Comparison of ENCODE assay signal across 9 cellular contexts in the genomic region with DNA sequence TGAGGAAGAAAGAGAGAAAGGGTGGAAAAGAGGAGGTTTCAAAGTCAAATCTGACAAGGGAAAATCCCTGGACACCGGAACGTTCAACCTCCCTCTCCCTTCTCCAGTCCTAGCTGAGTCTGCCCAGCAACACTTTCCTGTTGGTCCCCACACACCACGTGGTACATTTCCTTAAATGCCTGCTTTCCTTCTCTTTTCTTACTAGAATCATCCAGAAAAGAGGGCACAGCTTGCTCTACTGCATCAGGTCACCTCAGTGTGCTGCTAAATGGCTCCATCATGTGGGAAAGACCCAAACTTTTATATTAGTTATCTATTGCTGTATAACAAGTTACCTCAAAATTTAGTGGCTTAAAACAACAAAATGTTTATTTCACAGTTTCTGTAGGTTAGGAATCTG.
DNase-seq lines count a peak whose midpoint lies in the region; ATAC-seq, FAIRE-seq and TF ChIP-seq lines count a peak whose summit lies in the region.
"Had no signal": no experiment of that assay in that cellular context is flagged by ENCODE, and none has a peak within 500 bp of the region (broad histone marks: within the 10 kb centered on the region; RNA-seq: fewer than 3 reads in every experiment).

No MANE protein-coding gene starts in this region.

- no peak overlapping the region for H3K23ac ChIP-seq in IMR-90 (ENCODE audit: low read depth, low read length)

- H3K4ac ChIP-seq in IMR-90 (ENCODE audit: low read depth, low read length), result no peak overlapping the region

- no TSS peak for BruUV-seq in IMR-90 (replicated peaks; lab: Mats Ljungman, UMichigan)

- H3K79me1 ChIP-seq in IMR-90 (ENCODE audit: low read depth in 1 of 2, low read length in 2 of 2), result no peaks in the 10 kb centered on the region

- H3K4me2 ChIP-seq in IMR-90 (ENCODE audit: low read depth, low read length), result no peak overlapping the region

- H2BK20ac ChIP-seq in IMR-90 (ENCODE audit: low read depth, low read length), result no peak overlapping the region

- no peak overlapping the region for H4K91ac ChIP-seq in IMR-90 (ENCODE audit: insufficient read depth, low read depth, low read length)

- TF ChIP-seq POLR2A in IMR-90 (IDR thresholded peaks at IDR 0.05; ENCODE audit: low read depth, low read length) (no peak), GM12891 (IDR thresholded peaks at IDR 0.05; ENCODE audit: low read depth, low read length) (no peak)

- ATAC-seq in GM19023 (IDR thresholded peaks at IDR 0.05; ENCODE audit: unreplicated experiment), result peak; percentile 58
- ATAC-seq in IMR-90 (ENCODE audit: low read depth), result peak; percentile 88
- ATAC-seq in activated CD4-positive, CD25-positive, alpha-beta regulatory T cell treated with anti-CD3 and anti-CD28 coated beads, Interleukin-2, amount 50 U/mL, for 24 hours, result no peak
- no peak for ATAC-seq in sciatic nerve
- ATAC-seq in HG03108 (IDR thresholded peaks at IDR 0.05; ENCODE audit: unreplicated experiment), result no peak

- no CpG with 5 or more reads among the region's 3 CpGs for WGBS in IMR-90 (ENCODE audit: extremely low coverage in 2 of 2, insufficient read length in 1 of 2), 2 experiments

- no peak overlapping the region for H2AK9ac ChIP-seq in IMR-90 (replicated peaks; ENCODE audit: low read depth, low read length, poor library complexity)

- H3K4me3 ChIP-seq in IMR-90 (ENCODE audit: insufficient read depth, low read depth, low read length), result no peak overlapping the region

- intact Hi-C loops in IMR-90 (cut with micrococcal nuclease) (no loop called here), sciatic nerve (cut with DNase I) (no loop called here)

- H4K8ac ChIP-seq in IMR-90 (ENCODE audit: low read depth in 2 of 2, low read length in 2 of 2), result no peak overlapping the region

- H3K9me1 ChIP-seq in IMR-90 (ENCODE audit: insufficient read depth, low read length), result no peaks in the 10 kb centered on the region; the same call in 1 of the 2 replicates

- H2BK120ac ChIP-seq in IMR-90 (ENCODE audit: low read depth, low read length), result no peak overlapping the region

- H2AFZ ChIP-seq in IMR-90 (replicated peaks; ENCODE audit: low read length, poor library complexity), result no peak overlapping the region

- H3K18ac ChIP-seq in IMR-90 (ENCODE audit: low read depth, low read length), result no peak overlapping the region

- H3K9ac ChIP-seq in IMR-90 (ENCODE audit: low read depth, low read length), result no peak overlapping the region

- CTCF ChIA-PET in IMR-90 (lab: Yijun Ruan, JAX), result no interaction called here

- H3K56ac ChIP-seq in IMR-90 (ENCODE audit: extremely low read depth, insufficient read depth, low read length), result no peak overlapping the region

- H4K5ac ChIP-seq in IMR-90 (ENCODE audit: low read depth, low read length), result no peak overlapping the region

- H3K27ac ChIP-seq in IMR-90 (ENCODE audit: insufficient read depth, low read length), result no peak overlapping the region

- in situ Hi-C loops in IMR-90 (cut with MboI; ENCODE audit: low sequenced_read_pairs), result no loop called here

- no peak; the same call in 1 of the 2 replicates for TF ChIP-seq CTCF in IMR-90 (conservative IDR thresholded peaks at IDR 0.05; ENCODE audit: low read depth, low read length)

- no peaks in the 10 kb centered on the region for H3K9me3 ChIP-seq in IMR-90 (ENCODE audit: control insufficient read depth, insufficient read depth, low read length)

- dilution Hi-C loops in IMR-90 (cut with HindIII; ENCODE audit: low sequenced_read_pairs, unreplicated experiment), result no loop called here

- no peak overlapping the region for H2AK5ac ChIP-seq in IMR-90 (ENCODE audit: low read depth, low read length)

- no peaks in the 10 kb centered on the region for H3K36me3 ChIP-seq in IMR-90 (ENCODE audit: control insufficient read depth, insufficient read depth, low read length)

- POLR2A ChIA-PET in IMR-90 (lab: Charles Lee; ENCODE audit: unreplicated experiment), result no interaction called here

- H4K20me1 ChIP-seq in IMR-90 (ENCODE audit: insufficient read depth, low read length), result no peaks in the 10 kb centered on the region

- H3K4me1 ChIP-seq in IMR-90 (ENCODE audit: control insufficient read depth, insufficient read depth, low read length), result no peaks in the 10 kb centered on the region

- FAIRE-seq in GM12891 (lab: Jason Lieb, UNC), result no peak

- DNase-seq in IMR-90, result peak; percentile 51
- peak; percentile 58 for DNase-seq in fibroblast of gingiva (ENCODE audit: low read depth)
- DNase-seq in putamen (ENCODE audit: low spot score), result peak; percentile 25
- DNase-seq in GM12891 (ENCODE audit: insufficient read length, low spot score), result no peak
- DNase-seq in sciatic nerve (ENCODE audit: low spot score), result no peak
- DNase-seq: NCI-H2107 had no signal

- no peaks in the 10 kb centered on the region for H3K27me3 ChIP-seq in IMR-90 (ENCODE audit: control insufficient read depth, insufficient read depth, low read length)

- H3K14ac ChIP-seq in IMR-90 (replicated peaks; ENCODE audit: low read depth, low read length), result no peak overlapping the region

- no peak overlapping the region for H2BK5ac ChIP-seq in IMR-90 (ENCODE audit: low read depth, low read length, poor library complexity, severe bottlenecking)

- H2BK15ac ChIP-seq in IMR-90 (ENCODE audit: low read depth, low read length), result no peak overlapping the region

- TF ChIP-seq RAD21 in IMR-90 (IDR thresholded peaks at IDR 0.05; ENCODE audit: low read length), result peak; percentile 31; the same call in 1 of the 2 replicates

TF ChIP-seq in IMR-90, 13 proteins besides CTCF, POLR2A, EP300 and RAD21:
- peak; percentile 88 for TF ChIP-seq RFX5 (IDR thresholded peaks at IDR 0.05; ENCODE audit: low read depth, low read length)
- no peak for TF ChIP-seq FOS (IDR thresholded peaks at IDR 0.05; ENCODE audit: low read depth, low read length)
- TF ChIP-seq USF2 (IDR thresholded peaks at IDR 0.05; ENCODE audit: low read depth, low read length), result peak; percentile 86

TF ChIP-seq in GM12891, 5 proteins besides CTCF, POLR2A, EP300 and RAD21:
- TF ChIP-seq TAF1 (IDR thresholded peaks at IDR 0.05; ENCODE audit: low read depth, low read length) (no peak), PAX5 (IDR thresholded peaks at IDR 0.05; ENCODE audit: insufficient read depth, low read length, severe bottlenecking) (no peak), POU2F2 (IDR thresholded peaks at IDR 0.05; ENCODE audit: low read depth, low read length) (no peak), SPI1 (IDR thresholded peaks at IDR 0.05; ENCODE audit: low read depth, low read length) (no peak), POLR2AphosphoS5 (IDR thresholded peaks at IDR 0.05; ENCODE audit: low read depth, low read length) (no peak)

Comparison
In these comparisons a context has a peak if more than half of its experiments do, and no peak if none do; other contexts are left out.
1. ATAC-seq: peak in GM19023 (single experiment) and IMR-90 (single experiment); none in activated CD4-positive, CD25-positive, alpha-beta regulatory T cell treated with anti-CD3 and anti-CD28 coated beads, Interleukin-2, amount 50 U/mL, for 24 hours (0 of 2), sciatic nerve (single experiment) and HG03108 (single experiment).
2. DNase-seq: peak in IMR-90 (single experiment), fibroblast of gingiva (single experiment) and putamen (single experiment); none in GM12891 (single experiment) and sciatic nerve (single experiment).